In the genomic region with DNA sequence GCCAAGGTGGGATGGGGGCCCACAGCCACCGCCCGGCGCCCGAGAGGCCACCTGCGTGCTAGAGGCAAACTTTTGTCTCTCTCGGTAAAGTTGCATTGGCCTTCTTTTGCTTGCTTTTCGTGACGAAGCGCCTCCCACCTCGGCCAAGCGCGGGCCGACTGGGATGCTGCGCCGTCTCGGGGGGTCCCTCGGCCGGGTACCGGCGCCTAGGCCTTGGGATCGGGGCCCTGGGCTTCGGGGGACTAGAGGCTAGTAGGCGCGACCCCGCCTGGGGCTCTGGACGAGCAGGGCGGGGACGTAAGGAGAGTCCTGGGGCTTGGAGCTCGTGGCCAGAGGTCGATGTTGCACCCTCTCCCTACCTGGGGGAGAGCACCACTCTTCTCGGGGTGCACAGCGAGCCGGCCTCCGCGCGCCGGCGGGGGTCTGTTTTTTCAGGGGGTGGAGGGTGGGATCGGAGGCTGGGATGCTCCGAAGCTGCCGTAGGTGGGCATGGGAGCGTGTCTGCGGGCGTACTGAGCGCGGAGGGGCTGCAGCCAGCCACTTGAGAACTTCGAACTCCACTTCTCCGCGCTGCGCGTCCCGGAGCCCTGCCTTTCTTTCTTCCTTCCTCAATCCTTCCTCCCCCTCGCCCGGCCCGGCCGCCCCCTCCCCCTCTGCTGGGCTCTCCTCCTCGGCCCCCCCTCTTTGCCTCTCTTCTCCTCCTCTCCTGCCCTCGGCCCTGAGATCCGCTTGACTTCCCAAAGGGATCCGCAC, we compare ENCODE assay signal across 1 cellular context.
TF ChIP-seq lines count a peak whose summit lies in the region.

No MANE protein-coding gene starts in this region.

TF ChIP-seq in HCT116, 20 proteins besides CTCF, POLR2A, EP300 and RAD21 (continued from another document):
- TF ChIP-seq, protein P1, sequence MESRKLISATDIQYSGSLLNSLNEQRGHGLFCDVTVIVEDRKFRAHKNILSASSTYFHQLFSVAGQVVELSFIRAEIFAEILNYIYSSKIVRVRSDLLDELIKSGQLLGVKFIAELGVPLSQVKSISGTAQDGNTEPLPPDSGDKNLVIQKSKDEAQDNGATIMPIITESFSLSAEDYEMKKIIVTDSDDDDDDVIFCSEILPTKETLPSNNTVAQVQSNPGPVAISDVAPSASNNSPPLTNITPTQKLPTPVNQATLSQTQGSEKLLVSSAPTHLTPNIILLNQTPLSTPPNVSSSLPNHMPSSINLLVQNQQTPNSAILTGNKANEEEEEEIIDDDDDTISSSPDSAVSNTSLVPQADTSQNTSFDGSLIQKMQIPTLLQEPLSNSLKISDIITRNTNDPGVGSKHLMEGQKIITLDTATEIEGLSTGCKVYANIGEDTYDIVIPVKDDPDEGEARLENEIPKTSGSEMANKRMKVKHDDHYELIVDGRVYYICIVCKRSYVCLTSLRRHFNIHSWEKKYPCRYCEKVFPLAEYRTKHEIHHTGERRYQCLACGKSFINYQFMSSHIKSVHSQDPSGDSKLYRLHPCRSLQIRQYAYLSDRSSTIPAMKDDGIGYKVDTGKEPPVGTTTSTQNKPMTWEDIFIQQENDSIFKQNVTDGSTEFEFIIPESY (IDR thresholded peaks at IDR 0.05; ENCODE audit: extremely low read depth, insufficient replicate concordance, low read length), result no peak
- no peak for TF ChIP-seq YY1 (IDR thresholded peaks at IDR 0.05; ENCODE audit: extremely low read depth, insufficient replicate concordance, low read depth, low read length)
